25 cellular contexts compared by ENCODE assay signal in the genomic region with DNA sequence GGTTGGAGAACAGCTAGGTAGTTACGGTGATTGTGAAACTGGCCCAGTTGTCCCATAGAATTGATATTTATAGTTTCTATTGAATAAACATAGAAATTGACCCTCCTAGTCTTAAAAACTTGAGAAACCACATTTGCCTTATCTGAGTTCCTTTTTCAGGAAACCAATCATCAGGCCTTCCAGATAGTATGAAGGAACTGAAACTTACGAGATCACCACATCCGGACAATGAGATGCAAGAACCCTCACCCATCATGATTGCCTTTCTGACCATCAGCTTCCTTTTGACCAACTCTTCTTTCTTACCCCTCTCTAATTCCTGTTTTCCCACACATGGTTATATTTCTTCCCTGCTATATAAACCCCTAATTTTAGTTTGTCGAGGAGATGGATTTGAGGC. TPM values are rescaled to one million over a fixed set of nuclear protein-coding genes. Genes with fewer than 3 reads are reported as not detected.
"Had no signal": no experiment of that assay in that cellular context is flagged by ENCODE, and none has a peak within 500 bp of the region (broad histone marks: within the 10 kb centered on the region; RNA-seq: fewer than 3 reads in every experiment).

No MANE protein-coding gene starts in this region.

- H3K9me3 ChIP-seq: MG63 had no signal

- H2AFZ ChIP-seq: PC-9 had no signal

- H3K4me2 ChIP-seq: PC-9 had no signal

- H3K27ac ChIP-seq: brain microvascular endothelial cell, cardiac muscle cell, PC-9, WERI-Rb-1 had no signal

- H3K4me3 ChIP-seq: cardiac muscle cell, MG63, PC-9 had no signal

- DNase-seq: activated CD4-positive, alpha-beta memory T cell treated with anti-CD3 and anti-CD28 coated beads, Interleukin-2, amount 10 ng/mL, durations not matched to agents 7 days and 5 days; activated CD4-positive, alpha-beta T cell treated with anti-CD3 and anti-CD28 coated beads for 36 hours; activated CD4-positive, alpha-beta T cell treated with anti-CD3 and anti-CD28 coated beads, Interleukin-2, amount 50 U/mL, for 1 hour; activated gamma-delta T cell; activated naive CD4-positive, alpha-beta T cell treated with anti-CD3 and anti-CD28 coated beads for 36 hours; activated T-cell treated with anti-CD3 and anti-CD28 coated beads for 4 hours; activated T-cell treated with anti-CD3 and anti-CD28 coated beads, Interleukin-2, amount 50 U/mL, for 48 hours; amygdala; brain microvascular endothelial cell; MG63; NCI-H1105; NCI-H1436 treated with DMSO at 0.1 percent for 48 hours; NCI-H187 treated with DMSO at 0.1 percent for 48 hours; NCI-H2081 treated with DMSO at 0.1 percent for 48 hours; NCI-H446; NCI-H524; PC-9; SHP77 treated with DMSO at 0.1 percent for 48 hours; T-cell; T-helper 2 cell; T1000; WERI-Rb-1 had no signal

- ATAC-seq: activated CD4-positive, alpha-beta T cell treated with anti-CD3 and anti-CD28 coated beads for 36 hours; activated T-helper 17 cell treated with anti-CD3 and anti-CD28 coated beads, Interleukin-2, amount 50 U/mL, for 72 hours; T-cell had no signal

- H3K36me3 ChIP-seq: brain microvascular endothelial cell, cardiac muscle cell, MG63, WERI-Rb-1 had no signal

RNA-seq across cellular contexts. Expression of a gene that starts 21.8 kb away (rescaled TPM):
- total RNA-seq: activated CD8-positive, alpha-beta memory T cell treated with anti-CD3 and anti-CD28 coated beads for 36 hours; PC-9; T-cell had no signal
